In the genomic region with DNA sequence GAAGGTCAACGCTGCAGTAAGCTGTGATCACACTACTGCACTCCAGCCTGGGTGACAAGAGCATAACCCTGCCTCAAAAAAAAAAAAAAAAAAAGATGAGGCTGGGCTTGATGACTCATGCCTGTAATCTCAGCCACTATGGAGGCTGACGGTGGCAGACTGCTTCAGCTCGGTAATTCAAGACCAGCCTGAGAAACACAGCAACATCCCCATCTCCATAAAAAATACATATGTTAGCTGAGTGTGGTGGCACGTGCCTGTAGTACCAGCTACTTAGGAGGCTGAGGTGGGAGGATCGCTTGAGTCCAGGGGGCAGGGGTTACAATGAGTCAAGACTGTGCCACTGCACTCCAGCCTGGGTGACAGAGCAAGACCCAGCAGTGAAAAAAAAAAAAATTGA, we compare ENCODE assay signal across 10 cellular contexts. TPM values are rescaled to one million over a fixed set of nuclear protein-coding genes. Genes with fewer than 3 reads are reported as not detected.
DNase-seq lines count a peak whose midpoint lies in the region; ATAC-seq lines count a peak whose summit lies in the region.
"Had no signal": no experiment of that assay in that cellular context is flagged by ENCODE, and none has a peak within 500 bp of the region (broad histone marks: within the 10 kb centered on the region; RNA-seq: fewer than 3 reads in every experiment).

No MANE protein-coding gene starts in this region.

- peak overlapping the region; percentile 51 for H3K4me3 Mint-ChIP-seq in activated naive CD8-positive, alpha-beta T cell treated with anti-CD3 and anti-CD28 coated beads for 36 hours

- no peak overlapping the region for H3K27ac Mint-ChIP-seq in activated naive CD8-positive, alpha-beta T cell treated with anti-CD3 and anti-CD28 coated beads for 36 hours

- ATAC-seq in HG02610 (IDR thresholded peaks at IDR 0.05; ENCODE audit: unreplicated experiment) (no peak), GM21390 (IDR thresholded peaks at IDR 0.05; ENCODE audit: unreplicated experiment) (no peak), HG03457 (IDR thresholded peaks at IDR 0.05; ENCODE audit: unreplicated experiment) (no peak)
- ATAC-seq: upper lobe of right lung had no signal

- H3K9me3 Mint-ChIP-seq in activated naive CD8-positive, alpha-beta T cell treated with anti-CD3 and anti-CD28 coated beads for 36 hours, result no peaks in the 10 kb centered on the region

- H3K4me1 Mint-ChIP-seq in activated naive CD8-positive, alpha-beta T cell treated with anti-CD3 and anti-CD28 coated beads for 36 hours, result peaks cover 42% of the 10 kb centered on the region

- DNase-seq in DMS53 treated with DMSO at 0.1 percent for 48 hours (lab: John Stamatoyannopoulos, UW; ENCODE audit: unreplicated experiment) (peak; percentile 95), NCI-H2171 treated with DMSO at 0.1 percent for 48 hours (lab: John Stamatoyannopoulos, UW) (peak; percentile 73), lung microvascular endothelial cell (ENCODE audit: low read depth in 2 of 2) (peak; percentile 17 to 76), NCI-H345 (lab: John Stamatoyannopoulos, UW) (no peak)
- DNase-seq in activated naive CD8-positive, alpha-beta T cell treated with anti-CD3 and anti-CD28 coated beads for 36 hours, result peak; percentile 17
- DNase-seq: gastrocnemius medialis, upper lobe of right lung had no signal

- no peaks in the 10 kb centered on the region for H3K27me3 Mint-ChIP-seq in activated naive CD8-positive, alpha-beta T cell treated with anti-CD3 and anti-CD28 coated beads for 36 hours

- peaks cover 28% of the 10 kb centered on the region for H3K36me3 Mint-ChIP-seq in activated naive CD8-positive, alpha-beta T cell treated with anti-CD3 and anti-CD28 coated beads for 36 hours

RNA-seq across cellular contexts. Expression of a gene that starts 50.4 kb away (rescaled TPM):
- total RNA-seq in activated naive CD8-positive, alpha-beta T cell treated with anti-CD3 and anti-CD28 coated beads for 36 hours, result 1 to 10 TPM; 7.0 to 7.1 TPM
- 11.3 and 12.0 TPM in 2 replicates for total RNA-seq in lung microvascular endothelial cell
